8 cellular contexts compared by ENCODE assay signal in the genomic region with DNA sequence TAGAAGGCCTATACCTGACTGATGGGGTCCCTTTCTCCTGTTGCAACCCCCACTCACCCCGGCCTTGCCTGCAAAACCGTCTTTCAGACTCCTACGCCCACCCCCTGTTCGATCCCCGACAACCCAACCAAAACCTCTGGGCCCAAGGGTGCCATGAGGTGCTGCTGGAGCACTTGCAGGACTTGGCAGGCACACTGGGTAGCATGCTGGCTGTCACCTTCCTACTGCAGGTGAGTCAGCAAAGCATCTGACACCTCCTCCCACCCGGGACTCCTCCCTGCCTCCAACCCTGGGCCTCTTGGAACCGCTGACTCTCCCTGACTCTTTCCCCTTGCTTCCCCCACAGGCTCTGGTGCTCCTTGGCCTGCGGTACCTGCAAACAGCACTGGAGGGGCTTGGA. TPM values are rescaled to one million over a fixed set of nuclear protein-coding genes. Genes with fewer than 3 reads are reported as not detected.
DNase-seq lines count a peak whose midpoint lies in the region; ATAC-seq and TF ChIP-seq lines count a peak whose summit lies in the region.

No MANE protein-coding gene starts in this region.

- CTCF ChIA-PET in HCT116 (lab: Charles Lee), result no interaction called here

- H3K4me2 ChIP-seq in HCT116 (ENCODE audit: low read length), result peak overlapping the region; percentile 87

- peak overlapping the region; percentile 83 for H3K27ac ChIP-seq in HCT116 (ENCODE audit: low read depth, low read length)
- peak overlapping the region; percentile 79 to 97 for H3K27ac ChIP-seq in esophagus (ENCODE audit: low read depth in 2 of 2, low read length in 1 of 2)

- H2AFZ ChIP-seq in HCT116 (ENCODE audit: low read depth, low read length, poor library complexity, severe bottlenecking), result no peak overlapping the region

- H3K9ac ChIP-seq in HCT116 (ENCODE audit: low read length), result peak overlapping the region; percentile 93

- RAD21 ChIA-PET in HCT116 (lab: Charles Lee; ENCODE audit: low non-redundant PET in 1 of 2, low total read pairs in 2 of 2, uncharacterized antibody in 2 of 2, unreplicated experiment in 2 of 2), result no interaction called here

- DNase-seq in HCT116 (ENCODE audit: low read depth, low spot score), result no peak
- DNase-seq in activated CD4-positive, alpha-beta T cell treated with anti-CD3 and anti-CD28 coated beads for 48 hours, result peak; percentile 75
- DNase-seq in stimulated activated CD4-positive, alpha-beta T cell treated with anti-CD3 and anti-CD28 coated beads, Interleukin-2, amount 100 ng/mL, for 4 hours (ENCODE audit: low read depth), result peak; percentile 41
- no peak for DNase-seq in ecto neural progenitor cell (ENCODE audit: low spot score)
- no peak for DNase-seq in NCI-H187 treated with DMSO at 0.1 percent for 48 hours (lab: John Stamatoyannopoulos, UW)
- no peak for DNase-seq in ACHN
- DNase-seq in H7, result no peak

- WGBS in esophagus, 2 donors, result 50 to 53% methylated on average over 8 of the region's 8 CpGs

- in situ Hi-C loops in ACHN (cut with HindIII; ENCODE audit: low pct_ligation_motif_present, low pct_unique_long_range_greater_than_20kb, low sequenced_read_pairs), result no loop called here

- TF ChIP-seq CTCF in HCT116 (IDR thresholded peaks at IDR 0.05 in 2 of 3, conservative IDR thresholded peaks at IDR 0.05 in 1 of 3; ENCODE audit: borderline replicate concordance in 1 of 3, insufficient read depth in 1 of 3, low read depth in 2 of 3, low read length in 2 of 3), result no peak

- no peaks in the 10 kb centered on the region for H4K20me1 ChIP-seq in HCT116 (ENCODE audit: insufficient read depth)

- peaks cover 0 to 5% of the 10 kb centered on the region in 2 experiments; a peak in 2 of 4 replicates for H3K36me3 ChIP-seq in HCT116 (ENCODE audit: control insufficient read depth in 1 of 2, insufficient read depth in 2 of 2, low read length in 2 of 2)
- peaks cover 0 to 17% of the 10 kb centered on the region in 2 donors for H3K36me3 ChIP-seq in esophagus (ENCODE audit: control insufficient read depth in 2 of 2, insufficient read depth in 2 of 2, low read length in 1 of 2)
- H3K36me3 ChIP-seq in H7 (replicated peaks; ENCODE audit: control insufficient read depth, insufficient read depth, low read length), result no peaks in the 10 kb centered on the region; the same call in 1 of the 2 replicates

- peak overlapping the region in 1 of 2 experiments; percentile 32; a peak in 1 of 4 replicates for H3K4me3 ChIP-seq in HCT116 (replicated peaks in 1 of 2; ENCODE audit: low read depth in 1 of 2, low read length in 2 of 2)
- no peak overlapping the region for H3K4me3 ChIP-seq in esophagus (ENCODE audit: low read depth in 1 of 2, low read length in 2 of 2)
- no peak overlapping the region for H3K4me3 ChIP-seq in H7 (ENCODE audit: insufficient read depth, low read depth, low read length)

- H3K9me3 ChIP-seq in HCT116 (ENCODE audit: control insufficient read depth in 1 of 2, insufficient read depth in 1 of 2, low read depth in 1 of 2, low read length in 2 of 2), result no peaks in the 10 kb centered on the region
- no peaks in the 10 kb centered on the region for H3K9me3 ChIP-seq in esophagus (ENCODE audit: control insufficient read depth in 2 of 2, insufficient read depth in 1 of 2, low read depth in 1 of 2, low read length in 1 of 2)

- no peaks in the 10 kb centered on the region for H3K9me2 ChIP-seq in HCT116 (ENCODE audit: insufficient read depth)

- H3K4me1 ChIP-seq in HCT116 (ENCODE audit: control insufficient read depth in 1 of 2, insufficient read depth in 2 of 2, low read length in 2 of 2), result peaks cover 28 to 45% of the 10 kb centered on the region in 2 experiments
- peaks cover 7 to 17% of the 10 kb centered on the region in 2 donors for H3K4me1 ChIP-seq in esophagus (ENCODE audit: control insufficient read depth in 2 of 2, insufficient read depth in 2 of 2, low read length in 1 of 2)

- no TSS peak for BruUV-seq in HCT116 (replicated peaks; lab: Mats Ljungman, UMichigan)

- no peak for TF ChIP-seq POLR2A in HCT116 (IDR thresholded peaks at IDR 0.05; ENCODE audit: borderline replicate concordance, extremely low read depth, insufficient read depth, insufficient read length)

- no peak for TF ChIP-seq RAD21 in HCT116 (IDR thresholded peaks at IDR 0.05; ENCODE audit: low read depth)

- intact Hi-C loops in HCT116 (cut with micrococcal nuclease), result loop anchor here (5.0 kb wide), 1 partner anchor 33 kb away; the partner anchor contains the start of gene GANAB

- ATAC-seq in HCT116, result peak; percentile 43

- peaks cover 13% of the 10 kb centered on the region for H3K79me2 ChIP-seq in HCT116 (ENCODE audit: insufficient read depth, low read length)

- POLR2A ChIA-PET in HCT116 (lab: Charles Lee), result interaction anchor here (0.9 to 2.2 kb wide), 2 partner anchors 8 to 23 kb away, joined by 3 to 5 read pairs; partner anchors contain the start of genes B3GAT3 and TUT1

- H3K27me3 ChIP-seq in HCT116 (ENCODE audit: insufficient read depth, low read length) (no peaks in the 10 kb centered on the region), esophagus (ENCODE audit: control insufficient read depth in 1 of 2, insufficient read depth in 2 of 2, low read length in 2 of 2) (no peaks in the 10 kb centered on the region), H7 (ENCODE audit: control insufficient read depth, insufficient read depth, low read length) (peaks cover 4% of the 10 kb centered on the region)

TF ChIP-seq in HCT116, 20 proteins besides CTCF, POLR2A, EP300 and RAD21:
- TF ChIP-seq, protein P1, sequence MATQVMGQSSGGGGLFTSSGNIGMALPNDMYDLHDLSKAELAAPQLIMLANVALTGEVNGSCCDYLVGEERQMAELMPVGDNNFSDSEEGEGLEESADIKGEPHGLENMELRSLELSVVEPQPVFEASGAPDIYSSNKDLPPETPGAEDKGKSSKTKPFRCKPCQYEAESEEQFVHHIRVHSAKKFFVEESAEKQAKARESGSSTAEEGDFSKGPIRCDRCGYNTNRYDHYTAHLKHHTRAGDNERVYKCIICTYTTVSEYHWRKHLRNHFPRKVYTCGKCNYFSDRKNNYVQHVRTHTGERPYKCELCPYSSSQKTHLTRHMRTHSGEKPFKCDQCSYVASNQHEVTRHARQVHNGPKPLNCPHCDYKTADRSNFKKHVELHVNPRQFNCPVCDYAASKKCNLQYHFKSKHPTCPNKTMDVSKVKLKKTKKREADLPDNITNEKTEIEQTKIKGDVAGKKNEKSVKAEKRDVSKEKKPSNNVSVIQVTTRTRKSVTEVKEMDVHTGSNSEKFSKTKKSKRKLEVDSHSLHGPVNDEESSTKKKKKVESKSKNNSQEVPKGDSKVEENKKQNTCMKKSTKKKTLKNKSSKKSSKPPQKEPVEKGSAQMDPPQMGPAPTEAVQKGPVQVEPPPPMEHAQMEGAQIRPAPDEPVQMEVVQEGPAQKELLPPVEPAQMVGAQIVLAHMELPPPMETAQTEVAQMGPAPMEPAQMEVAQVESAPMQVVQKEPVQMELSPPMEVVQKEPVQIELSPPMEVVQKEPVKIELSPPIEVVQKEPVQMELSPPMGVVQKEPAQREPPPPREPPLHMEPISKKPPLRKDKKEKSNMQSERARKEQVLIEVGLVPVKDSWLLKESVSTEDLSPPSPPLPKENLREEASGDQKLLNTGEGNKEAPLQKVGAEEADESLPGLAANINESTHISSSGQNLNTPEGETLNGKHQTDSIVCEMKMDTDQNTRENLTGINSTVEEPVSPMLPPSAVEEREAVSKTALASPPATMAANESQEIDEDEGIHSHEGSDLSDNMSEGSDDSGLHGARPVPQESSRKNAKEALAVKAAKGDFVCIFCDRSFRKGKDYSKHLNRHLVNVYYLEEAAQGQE (IDR thresholded peaks at IDR 0.05; ENCODE audit: low read depth), result no peak
- peak; percentile 66; the same call in 1 of the 2 replicates for TF ChIP-seq SIN3A (IDR thresholded peaks at IDR 0.05; ENCODE audit: low read depth)
- TF ChIP-seq MAX (IDR thresholded peaks at IDR 0.05), result peak; percentile 88

RNA-seq across cellular contexts. Expression of gene ROM1, which starts 1.2 kb away (rescaled TPM):
- total RNA-seq in HCT116 (2021; ENCODE audit: unreplicated experiment), result 2.7 TPM
- 1.7 and 2.0 TPM in 2 replicates for polyA plus RNA-seq in HCT116 (2012)
- polyA plus RNA-seq in esophagus, result 10 to 100 TPM in 1 of 2 donors, 1 to 10 TPM in 1; 7.4 to 10.5 TPM
- total RNA-seq in H7 (2014; rRNA removed; shearing (Covaris generic)), result 1.1 and 2.5 TPM in 2 replicates

RNA-seq across cellular contexts. Expression of gene EML3, which starts 1.7 kb away (rescaled TPM):
- total RNA-seq in HCT116 (2021; ENCODE audit: unreplicated experiment), result 124 TPM
- polyA plus RNA-seq in HCT116 (2012), result 65.7 and 71.8 TPM in 2 replicates
- polyA plus RNA-seq in esophagus, result 100 to 1,000 TPM in 1 of 2 donors, 10 to 100 TPM in 1; 79.0 to 107 TPM
- total RNA-seq in H7 (2014; rRNA removed; shearing (Covaris generic)), result 28.0 and 29.3 TPM in 2 replicates

RNA-seq across cellular contexts. Expression of gene B3GAT3, which starts 7.5 kb away (rescaled TPM):
- 51.2 TPM for total RNA-seq in HCT116 (2021; ENCODE audit: unreplicated experiment)
- 43.8 and 48.3 TPM in 2 replicates for polyA plus RNA-seq in HCT116 (2012)
- 10 to 100 TPM; 14.9 to 25.4 TPM for polyA plus RNA-seq in esophagus
- 49.9 and 58.3 TPM in 2 replicates for total RNA-seq in H7 (2014; rRNA removed; shearing (Covaris generic))

RNA-seq across cellular contexts. Expression of gene MTA2, which starts 12.6 kb away (rescaled TPM):
- total RNA-seq in HCT116 (2021; ENCODE audit: unreplicated experiment), result 98.9 TPM
- polyA plus RNA-seq in HCT116 (2012), result 61.2 and 68.3 TPM in 2 replicates
- polyA plus RNA-seq in esophagus, result 10 to 100 TPM; 76.2 to 90.4 TPM
- total RNA-seq in H7 (2014; rRNA removed; shearing (Covaris generic)), result 151 and 166 TPM in 2 replicates

RNA-seq across cellular contexts. Expression of gene TUT1, which starts 23.0 kb away (rescaled TPM):
- total RNA-seq in HCT116 (2021; ENCODE audit: unreplicated experiment), result 49.0 TPM
- polyA plus RNA-seq in HCT116 (2012), result 23.7 and 25.5 TPM in 2 replicates
- 10 to 100 TPM in 1 of 2 donors, 1 to 10 TPM in 1; 9.0 to 15.2 TPM for polyA plus RNA-seq in esophagus
- total RNA-seq in H7 (2014; rRNA removed; shearing (Covaris generic)), result 25.8 and 29.4 TPM in 2 replicates

Comparison
In these comparisons a context has a peak if more than half of its experiments do, and no peak if none do; other contexts are left out.
1. DNase-seq: peak in activated CD4-positive, alpha-beta T cell treated with anti-CD3 and anti-CD28 coated beads for 48 hours (single experiment) and stimulated activated CD4-positive, alpha-beta T cell treated with anti-CD3 and anti-CD28 coated beads, Interleukin-2, amount 100 ng/mL, for 4 hours (single experiment); none in HCT116 (single experiment), ecto neural progenitor cell (single experiment), NCI-H187 treated with DMSO at 0.1 percent for 48 hours (single experiment), ACHN (single experiment) and H7 (single experiment).